Comparison of ENCODE assay signal across 36 cellular contexts in the genomic region with DNA sequence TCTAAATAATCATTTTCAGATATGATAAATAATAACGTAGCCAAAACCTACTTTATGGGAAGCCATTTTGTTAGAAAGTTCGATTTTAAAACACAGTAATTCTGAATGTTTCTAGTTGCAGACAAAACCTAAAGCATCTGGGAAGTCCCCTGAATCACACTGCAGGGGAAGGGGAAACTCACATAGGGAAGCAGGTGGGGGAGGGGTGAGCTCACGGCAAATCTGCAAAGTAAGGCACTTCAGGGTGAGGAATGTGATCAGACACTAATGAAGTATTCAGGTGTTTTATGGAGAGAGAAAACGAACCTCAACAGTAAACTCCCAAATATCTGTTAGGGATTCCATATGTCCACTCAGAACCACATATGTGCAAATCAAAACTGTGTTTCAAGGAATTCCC.
"Had no signal": no experiment of that assay in that cellular context is flagged by ENCODE, and none has a peak within 500 bp of the region (broad histone marks: within the 10 kb centered on the region; RNA-seq: fewer than 3 reads in every experiment).

No MANE protein-coding gene starts in this region.

- H3K27ac ChIP-seq: brain microvascular endothelial cell, coronary artery, pancreas, psoas muscle, sigmoid colon, thoracic aorta, uterus, WERI-Rb-1 had no signal

- H3K4me3 Mint-ChIP-seq: activated CD4-positive, alpha-beta T cell treated with anti-CD3 and anti-CD28 coated beads, Interleukin-2, amount 10 ng/mL, durations not matched to agents 7 days and 5 days; activated CD8-positive, alpha-beta T cell treated with anti-CD3 and anti-CD28 coated beads for 36 hours; activated T-cell treated with anti-CD3 and anti-CD28 coated beads, Interleukin-2, amount 50 U/mL, for 4 hours; activated T-helper 17 cell treated with anti-CD3 and anti-CD28 coated beads, Interleukin-2, amount 50 U/mL, for 72 hours; effector memory CD8-positive, alpha-beta T cell; naive thymus-derived CD4-positive, alpha-beta T cell; stimulated activated effector memory CD8-positive, alpha-beta T cell treated with anti-CD3 and anti-CD28 coated beads, Interleukin-12 subunit alpha, Interleukin-12 subunit beta, amount 100 ng/mL, for 72 hours; stimulated activated naive CD8-positive, alpha-beta T cell treated with anti-CD3 and anti-CD28 coated beads, Interleukin-15, Interleukin-2, amounts not matched to agents 100 ng/mL and 50 ng/mL, for 24 hours; type B pancreatic cell had no signal

- DNase-seq: activated CD4-positive, alpha-beta T cell treated with anti-CD3 and anti-CD28 coated beads, Interleukin-2, amount 10 ng/mL, durations not matched to agents 7 days and 5 days; activated CD4-positive, CD25-positive, alpha-beta regulatory T cell treated with anti-CD3 and anti-CD28 coated beads, Interleukin-2, amount 50 U/mL, for 72 hours; activated CD8-positive, alpha-beta T cell treated with anti-CD3 and anti-CD28 coated beads for 36 hours; activated gamma-delta T cell treated with Interleukin-2 at 50 U/mL for 16 hours; activated naive CD4-positive, alpha-beta T cell treated with anti-CD3 and anti-CD28 coated beads, Interleukin-2, amount 50 U/mL, for 16 hours; activated T-cell treated with anti-CD3 and anti-CD28 coated beads, Interleukin-2, amount 50 U/mL, for 4 hours; amniotic stem cell; brain microvascular endothelial cell; effector memory CD8-positive, alpha-beta T cell; foreskin fibroblast; head of caudate nucleus; hippocampal formation; left ventricle myocardium superior; mammary epithelial cell; midbrain; naive thymus-derived CD4-positive, alpha-beta T cell; nucleus accumbens; pancreas; psoas muscle; sigmoid colon; small intestine; stimulated activated CD4-positive, alpha-beta T cell treated with anti-CD3 and anti-CD28 coated beads, Interleukin-4, amount 100 ng/mL, for 24 hours; T-helper 9 cell; uterus; WERI-Rb-1 had no signal

- H3K27me3 ChIP-seq: brain microvascular endothelial cell, pancreas, sigmoid colon, uterus had no signal

- H3K4me1 Mint-ChIP-seq: activated CD4-positive, alpha-beta T cell treated with anti-CD3 and anti-CD28 coated beads, Interleukin-2, amount 10 ng/mL, durations not matched to agents 7 days and 5 days; activated T-helper 17 cell treated with anti-CD3 and anti-CD28 coated beads, Interleukin-2, amount 50 U/mL, for 72 hours; naive thymus-derived CD4-positive, alpha-beta T cell; stimulated activated effector memory CD8-positive, alpha-beta T cell treated with anti-CD3 and anti-CD28 coated beads, Interleukin-12 subunit alpha, Interleukin-12 subunit beta, amount 100 ng/mL, for 72 hours had no signal

- H3K9me3 ChIP-seq: pancreas, psoas muscle, sigmoid colon, thoracic aorta, uterus had no signal

- H3K4me3 ChIP-seq: coronary artery, pancreas, psoas muscle, sigmoid colon, thoracic aorta, uterus had no signal

- H3K27ac Mint-ChIP-seq: activated CD4-positive, alpha-beta T cell treated with anti-CD3 and anti-CD28 coated beads, Interleukin-2, amount 10 ng/mL, durations not matched to agents 7 days and 5 days; activated CD8-positive, alpha-beta T cell treated with anti-CD3 and anti-CD28 coated beads for 36 hours; activated T-helper 17 cell treated with anti-CD3 and anti-CD28 coated beads, Interleukin-2, amount 50 U/mL, for 72 hours; effector memory CD8-positive, alpha-beta T cell; naive thymus-derived CD4-positive, alpha-beta T cell; stimulated activated effector memory CD8-positive, alpha-beta T cell treated with anti-CD3 and anti-CD28 coated beads, Interleukin-12 subunit alpha, Interleukin-12 subunit beta, amount 100 ng/mL, for 72 hours; stimulated activated naive CD8-positive, alpha-beta T cell treated with anti-CD3 and anti-CD28 coated beads, Interleukin-15, Interleukin-2, amounts not matched to agents 100 ng/mL and 50 ng/mL, for 24 hours; type B pancreatic cell had no signal

- H3K9me3 Mint-ChIP-seq: activated CD4-positive, alpha-beta T cell treated with anti-CD3 and anti-CD28 coated beads, Interleukin-2, amount 10 ng/mL, durations not matched to agents 7 days and 5 days; activated CD8-positive, alpha-beta T cell treated with anti-CD3 and anti-CD28 coated beads for 36 hours; activated T-cell treated with anti-CD3 and anti-CD28 coated beads, Interleukin-2, amount 50 U/mL, for 4 hours; activated T-helper 17 cell treated with anti-CD3 and anti-CD28 coated beads, Interleukin-2, amount 50 U/mL, for 72 hours; stimulated activated effector memory CD8-positive, alpha-beta T cell treated with anti-CD3 and anti-CD28 coated beads, Interleukin-12 subunit alpha, Interleukin-12 subunit beta, amount 100 ng/mL, for 72 hours; stimulated activated naive CD8-positive, alpha-beta T cell treated with anti-CD3 and anti-CD28 coated beads, Interleukin-15, Interleukin-2, amounts not matched to agents 100 ng/mL and 50 ng/mL, for 24 hours; type B pancreatic cell had no signal

- H3K27me3 Mint-ChIP-seq: activated T-helper 17 cell treated with anti-CD3 and anti-CD28 coated beads, Interleukin-2, amount 50 U/mL, for 72 hours; type B pancreatic cell had no signal

- ATAC-seq: activated CD8-positive, alpha-beta T cell treated with anti-CD3 and anti-CD28 coated beads for 36 hours; activated T-cell treated with anti-CD3 and anti-CD28 coated beads, Interleukin-2, amount 50 U/mL, for 4 hours; activated T-helper 17 cell treated with anti-CD3 and anti-CD28 coated beads, Interleukin-2, amount 50 U/mL, for 72 hours; effector memory CD8-positive, alpha-beta T cell; esophagus mucosa; left ventricle myocardium superior; naive thymus-derived CD4-positive, alpha-beta T cell; pancreas; psoas muscle; stimulated activated effector memory CD8-positive, alpha-beta T cell treated with anti-CD3 and anti-CD28 coated beads, Interleukin-12 subunit alpha, Interleukin-12 subunit beta, amount 100 ng/mL, for 72 hours had no signal

- FAIRE-seq: astrocyte, endothelial cell of umbilical vein, islet of Langerhans, pancreas, small intestine, TTC549 had no signal

- H3K36me3 Mint-ChIP-seq: naive thymus-derived CD4-positive, alpha-beta T cell; stimulated activated effector memory CD8-positive, alpha-beta T cell treated with anti-CD3 and anti-CD28 coated beads, Interleukin-12 subunit alpha, Interleukin-12 subunit beta, amount 100 ng/mL, for 72 hours; type B pancreatic cell had no signal

- H3K4me1 ChIP-seq: pancreas, psoas muscle, sigmoid colon, uterus had no signal

- H3K36me3 ChIP-seq: brain microvascular endothelial cell, pancreas, sigmoid colon, thoracic aorta, uterus, WERI-Rb-1 had no signal
